In the genomic region with DNA sequence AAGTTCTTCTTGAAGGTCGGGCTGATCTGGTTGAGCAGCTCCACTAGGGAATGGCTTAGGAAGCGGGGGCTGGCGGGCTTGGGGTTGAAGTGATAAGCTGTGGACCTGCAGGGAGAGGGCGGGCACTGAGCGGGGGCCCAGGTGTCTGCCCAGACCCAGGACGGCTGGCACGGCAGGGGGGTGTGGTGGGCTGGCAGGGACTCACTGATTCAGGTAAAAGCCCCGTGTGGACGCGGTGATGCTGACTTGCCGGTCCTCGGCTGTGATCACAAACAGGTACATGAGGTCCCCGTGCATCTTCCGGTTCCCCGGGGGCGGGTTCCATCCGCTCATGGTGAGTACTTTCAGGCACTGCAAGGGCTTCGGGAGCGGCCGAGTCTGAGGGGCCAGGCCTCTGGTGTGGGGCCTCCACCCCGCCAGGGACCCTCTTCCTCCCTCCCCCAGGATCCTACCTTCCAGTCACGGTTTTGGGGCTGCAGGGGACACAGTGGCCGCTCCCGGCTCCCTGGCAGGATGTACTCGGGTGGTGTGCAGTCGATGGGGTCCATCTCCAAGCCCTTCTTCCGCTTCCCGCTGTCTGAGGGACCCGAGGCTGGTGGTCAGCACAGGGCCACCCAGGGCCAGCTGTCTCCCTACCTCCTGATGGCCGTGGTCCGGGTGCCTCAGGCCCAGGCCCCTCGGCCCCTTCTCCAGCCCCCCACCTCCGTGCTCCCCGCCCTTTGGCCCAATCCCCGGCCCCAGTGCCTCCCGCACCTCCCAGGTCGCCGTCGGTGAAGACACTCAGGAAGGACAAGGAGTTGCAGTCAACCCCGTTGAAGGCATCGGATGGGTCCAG, we compare ENCODE assay signal across 19 cellular contexts. TPM values are rescaled to one million over a fixed set of nuclear protein-coding genes. Genes with fewer than 3 reads are reported as not detected.
A peak's percentile ranks its signal among the peaks of the same experiment; 100 is the strongest.
DNase-seq lines count a peak whose midpoint lies in the region; ATAC-seq, FAIRE-seq and TF ChIP-seq lines count a peak whose summit lies in the region.
"Had no signal": no experiment of that assay in that cellular context is flagged by ENCODE, and none has a peak within 500 bp of the region (broad histone marks: within the 10 kb centered on the region; RNA-seq: fewer than 3 reads in every experiment).

No MANE protein-coding gene starts in this region.

- TSS peak; percentile 55 for BruUV-seq in mammary epithelial cell (replicated peaks; lab: Mats Ljungman, UMichigan)

- H4K91ac ChIP-seq in mesenchymal stem cell (ENCODE audit: low read length): no peak overlapping the region

- ATAC-seq in stimulated activated naive CD8-positive, alpha-beta T cell treated with anti-CD3 and anti-CD28 coated beads, Interleukin-15, amount 100 ng/mL, for 72 hours: peak; percentile 21
- no peak for ATAC-seq in stimulated activated naive CD8-positive, alpha-beta T cell treated with anti-CD3 and anti-CD28 coated beads, Interleukin-15, Interleukin-2, amounts not matched to agents 100 U/mL and 50 U/mL, for 24 hours
- ATAC-seq in lower lobe of right lung (no peak), aorta (ENCODE audit: low FRiP score) (no peak), GM21381 (IDR thresholded peaks at IDR 0.05; ENCODE audit: unreplicated experiment) (no peak)

- no peak overlapping the region for H2AK5ac ChIP-seq in mesenchymal stem cell (ENCODE audit: low read length, severe bottlenecking)

- no peak overlapping the region for H3K27ac Mint-ChIP-seq in stimulated activated naive CD8-positive, alpha-beta T cell treated with anti-CD3 and anti-CD28 coated beads, Interleukin-15, amount 100 ng/mL, for 72 hours
- H3K27ac Mint-ChIP-seq: activated naive CD8-positive, alpha-beta T cell treated with anti-CD3 and anti-CD28 coated beads, Interleukin-2, amount 10 ng/mL, durations not matched to agents 7 days and 5 days; nephron; T-helper 2 cell treated with Interferon-gamma antibody and Interleukin-4, amounts not matched to agents 5 μg/mL and 100 μg/mL, for 36 hours had no signal

- H3K36me3 ChIP-seq in mammary epithelial cell (ENCODE audit: insufficient read depth, low read length) (peaks cover 29% of the 10 kb centered on the region), lower lobe of right lung (peaks cover 81% of the 10 kb centered on the region), aorta (ENCODE audit: control insufficient read depth in 1 of 2, insufficient read depth in 2 of 2, low read length in 1 of 2) (peaks cover 0 to 17% of the 10 kb centered on the region in 2 donors), mesenchymal stem cell (ENCODE audit: control insufficient read depth in 1 of 2, insufficient read depth in 2 of 2, low read depth in 1 of 2, low read length in 2 of 2) (peaks cover 69 to 80% of the 10 kb centered on the region in 2 experiments)

- H3K79me1 ChIP-seq in mesenchymal stem cell (replicated peaks; ENCODE audit: low read length, poor library complexity, severe bottlenecking): peaks cover 35% of the 10 kb centered on the region

- H3K4me1 ChIP-seq in mammary epithelial cell (ENCODE audit: insufficient read depth, low read length) (no peaks in the 10 kb centered on the region), lower lobe of right lung (no peaks in the 10 kb centered on the region), aorta (ENCODE audit: control insufficient read depth in 1 of 2, insufficient read depth in 2 of 2, low read length in 2 of 2) (no peaks in the 10 kb centered on the region), mesenchymal stem cell (ENCODE audit: control insufficient read depth, insufficient read depth, low read depth, low read length) (peaks cover 28% of the 10 kb centered on the region)

- no peak overlapping the region for H2BK120ac ChIP-seq in mesenchymal stem cell (ENCODE audit: low read depth, low read length)

- CTCF ChIA-PET in mammary epithelial cell (lab: Charles Lee; ENCODE audit: low non-redundant PET): no interaction called here

- peaks cover 39% of the 10 kb centered on the region for H3K79me2 ChIP-seq in mammary epithelial cell (ENCODE audit: insufficient read depth, low read length)

- no peak overlapping the region for H3K4me3 Mint-ChIP-seq in stimulated activated naive CD8-positive, alpha-beta T cell treated with anti-CD3 and anti-CD28 coated beads, Interleukin-15, amount 100 ng/mL, for 72 hours
- H3K4me3 Mint-ChIP-seq: activated naive CD8-positive, alpha-beta T cell treated with anti-CD3 and anti-CD28 coated beads, Interleukin-2, amount 10 ng/mL, durations not matched to agents 7 days and 5 days; CD8-positive, alpha-beta memory T cell; nephron; T-helper 2 cell treated with Interferon-gamma antibody and Interleukin-4, amounts not matched to agents 5 μg/mL and 100 μg/mL, for 36 hours had no signal

- H2BK12ac ChIP-seq in mesenchymal stem cell (ENCODE audit: low read length in 2 of 2): no peak overlapping the region

- no peak for FAIRE-seq in D721Med (lab: Jason Lieb, UNC)

- H3K23ac ChIP-seq in mesenchymal stem cell (ENCODE audit: low read length in 2 of 2): no peak overlapping the region

- H3K4ac ChIP-seq in mesenchymal stem cell (ENCODE audit: low read depth in 1 of 2, low read length in 2 of 2): no peak overlapping the region

- 100% methylated on average over 3 of the region's 41 CpGs for WGBS in mammary epithelial cell (ENCODE audit: low coverage, missing lambda C conversion rate)
- 93% methylated on average over 41 of the region's 41 CpGs for WGBS in aorta, 2 donors
- WGBS in mesenchymal stem cell: 98% methylated on average over 41 of the region's 41 CpGs

- peaks cover 15% of the 10 kb centered on the region for H3K4me1 Mint-ChIP-seq in stimulated activated naive CD8-positive, alpha-beta T cell treated with anti-CD3 and anti-CD28 coated beads, Interleukin-15, amount 100 ng/mL, for 72 hours
- H3K4me1 Mint-ChIP-seq: nephron had no signal

- intact Hi-C loops in mammary epithelial cell (cut with micrococcal nuclease) (no loop called here), lower lobe of right lung (cut with DNase I) (no loop called here), aorta (cut with DNase I) (no loop called here)

- dilution Hi-C loops in mammary epithelial cell (cut with HindIII; ENCODE audit: low sequenced_read_pairs): no loop called here

- H2AFZ ChIP-seq in mammary epithelial cell (ENCODE audit: low read depth, low read length): no peak overlapping the region
- no peak overlapping the region for H2AFZ ChIP-seq in mesenchymal stem cell (ENCODE audit: low read depth, low read length)

- H3K9me3 ChIP-seq in mammary epithelial cell (replicated peaks; ENCODE audit: insufficient read depth, low read length): no peaks in the 10 kb centered on the region
- H3K9me3 ChIP-seq in lower lobe of right lung: no peaks in the 10 kb centered on the region
- H3K9me3 ChIP-seq in aorta (ENCODE audit: control insufficient read depth, low read length): no peaks in the 10 kb centered on the region
- H3K9me3 ChIP-seq in mesenchymal stem cell (ENCODE audit: control insufficient read depth, low read length): no peaks in the 10 kb centered on the region

- no peak overlapping the region for H3K18ac ChIP-seq in mesenchymal stem cell (ENCODE audit: low read depth in 1 of 2, low read length in 2 of 2)

- H3K9me3 Mint-ChIP-seq in stimulated activated naive CD8-positive, alpha-beta T cell treated with anti-CD3 and anti-CD28 coated beads, Interleukin-15, amount 100 ng/mL, for 72 hours: no peaks in the 10 kb centered on the region
- H3K9me3 Mint-ChIP-seq: activated naive CD8-positive, alpha-beta T cell treated with anti-CD3 and anti-CD28 coated beads, Interleukin-2, amount 10 ng/mL, durations not matched to agents 7 days and 5 days; CD8-positive, alpha-beta memory T cell; nephron; T-helper 2 cell treated with Interferon-gamma antibody and Interleukin-4, amounts not matched to agents 5 μg/mL and 100 μg/mL, for 36 hours had no signal

- no peak overlapping the region for H3K14ac ChIP-seq in mesenchymal stem cell (ENCODE audit: low read length in 2 of 2)

- TF ChIP-seq CTCF in mammary epithelial cell (conservative IDR thresholded peaks at IDR 0.05 in 1 of 2, IDR thresholded peaks at IDR 0.05 in 1 of 2; ENCODE audit: extremely low read depth in 1 of 2, insufficient read depth in 1 of 2, low read depth in 1 of 2, low read length in 2 of 2) (no peak), lower lobe of right lung (IDR thresholded peaks at IDR 0.05) (no peak), D721Med (IDR thresholded peaks at IDR 0.05; ENCODE audit: insufficient read depth, missing control alignments) (no peak)

- no peaks in the 10 kb centered on the region for H3K27me3 Mint-ChIP-seq in stimulated activated naive CD8-positive, alpha-beta T cell treated with anti-CD3 and anti-CD28 coated beads, Interleukin-15, amount 100 ng/mL, for 72 hours
- H3K27me3 Mint-ChIP-seq: activated naive CD8-positive, alpha-beta T cell treated with anti-CD3 and anti-CD28 coated beads, Interleukin-2, amount 10 ng/mL, durations not matched to agents 7 days and 5 days; CD8-positive, alpha-beta memory T cell had no signal

- no peak overlapping the region for H4K8ac ChIP-seq in mesenchymal stem cell (ENCODE audit: low read length)

- H2BK15ac ChIP-seq in mesenchymal stem cell (ENCODE audit: low read depth, poor library complexity, severe bottlenecking): no peak overlapping the region

- H3K4me2 ChIP-seq in mammary epithelial cell (ENCODE audit: insufficient read depth, low read depth, low read length) (no peak overlapping the region), mesenchymal stem cell (ENCODE audit: low read length, poor library complexity, severe bottlenecking) (no peak overlapping the region)

- in situ Hi-C loops in mammary epithelial cell (cut with MboI; ENCODE audit: low sequenced_read_pairs in 2 of 2): no loop called here

- H3K27ac ChIP-seq in mammary epithelial cell (ENCODE audit: insufficient read depth, low read depth, low read length) (no peak overlapping the region), lower lobe of right lung (no peak overlapping the region), aorta (ENCODE audit: low read depth in 1 of 2, low read length in 2 of 2) (no peak overlapping the region), mesenchymal stem cell (ENCODE audit: low read length, poor library complexity, severe bottlenecking) (no peak overlapping the region)
- H3K27ac ChIP-seq: cardiac muscle cell had no signal

- DNase-seq in stimulated activated naive CD8-positive, alpha-beta T cell treated with anti-CD3 and anti-CD28 coated beads, Interleukin-15, amount 100 ng/mL, for 72 hours: no peak
- DNase-seq in stimulated activated naive CD8-positive, alpha-beta T cell treated with anti-CD3 and anti-CD28 coated beads, Interleukin-15, Interleukin-2, amounts not matched to agents 100 U/mL and 50 U/mL, for 24 hours: no peak
- DNase-seq in mammary epithelial cell (no peak), lower lobe of right lung (peak; percentile 49), aorta (peak; percentile 44 to 81), D721Med (ENCODE audit: insufficient read length, low spot score) (no peak), mesenchymal stem cell (no peak)
- DNase-seq: effector CD4-positive, alpha-beta T cell; NCI-H226 had no signal

- H3K9ac ChIP-seq in mammary epithelial cell (ENCODE audit: insufficient read depth, low read length) (no peak overlapping the region), mesenchymal stem cell (ENCODE audit: low read length) (no peak overlapping the region)

- H3K4me3 ChIP-seq in mammary epithelial cell (replicated peaks in 1 of 3; ENCODE audit: insufficient read depth in 1 of 3, low read depth in 2 of 3, low read length in 3 of 3) (no peak overlapping the region), lower lobe of right lung (no peak overlapping the region), aorta (ENCODE audit: low read length in 2 of 2) (no peak overlapping the region), mesenchymal stem cell (ENCODE audit: insufficient read depth in 1 of 2, low read depth in 1 of 2, low read length in 2 of 2) (no peak overlapping the region)
- H3K4me3 ChIP-seq: cardiac muscle cell had no signal

- H3K27me3 ChIP-seq in mammary epithelial cell (ENCODE audit: insufficient read depth, low read length) (no peaks in the 10 kb centered on the region), lower lobe of right lung (ENCODE audit: low read depth) (no peaks in the 10 kb centered on the region), aorta (ENCODE audit: control insufficient read depth in 1 of 2, insufficient read depth in 2 of 2, low read length in 1 of 2) (no peaks in the 10 kb centered on the region), mesenchymal stem cell (ENCODE audit: control insufficient read depth in 1 of 2, insufficient read depth in 1 of 2, low read length in 2 of 2) (no peaks in the 10 kb centered on the region)
- H3K27me3 ChIP-seq: cardiac muscle cell had no signal

- H4K20me1 ChIP-seq in mammary epithelial cell (ENCODE audit: insufficient read depth, low read length): peaks cover 5% of the 10 kb centered on the region

- no peak overlapping the region for H2BK5ac ChIP-seq in mesenchymal stem cell (ENCODE audit: low read depth, low read length, poor library complexity, severe bottlenecking)

RNA-seq across cellular contexts. Expression of a gene that starts 10.2 kb away (rescaled TPM):
- 10 to 100 TPM; 64.2 to 97.0 TPM for total RNA-seq in mammary epithelial cell
- polyA plus RNA-seq in mammary epithelial cell: 55.9 TPM
- polyA minus RNA-seq in mammary epithelial cell: 36.9 TPM
- 48.8 TPM for total RNA-seq in lower lobe of right lung
- 10 to 100 TPM; 33.5 to 35.1 TPM for total RNA-seq in aorta
- polyA plus RNA-seq in aorta: 10 to 100 TPM; 17.3 to 23.6 TPM
- polyA plus RNA-seq in mesenchymal stem cell (2013, experiment 1 of 2): 20.4 TPM
- 19.2 TPM for polyA plus RNA-seq in mesenchymal stem cell (2013, experiment 2 of 2)

RNA-seq across cellular contexts. Expression of a gene that starts 48.1 kb away (rescaled TPM):
- under 1 TPM in 1 of 2 donors, not detected in 1; 0.09 TPM for total RNA-seq in mammary epithelial cell
- 0.02 TPM for polyA plus RNA-seq in mammary epithelial cell
- not detected for polyA minus RNA-seq in mammary epithelial cell
- 0.12 TPM for total RNA-seq in lower lobe of right lung
- total RNA-seq in aorta: under 1 TPM in 1 of 2 donors, not detected in 1; 0.18 TPM
- not detected for polyA plus RNA-seq in aorta
- polyA plus RNA-seq in mesenchymal stem cell (2013, experiment 1 of 2): not detected
- not detected for polyA plus RNA-seq in mesenchymal stem cell (2013, experiment 2 of 2)
- total RNA-seq: H4, HT1080, lung microvascular endothelial cell, renal cortical epithelial cell had no signal
- polyA plus RNA-seq: CD8-positive, alpha-beta memory T cell had no signal

Comparison
In these comparisons a context has a peak if more than half of its experiments do, and no peak if none do; other contexts are left out.
1. DNase-seq: peak in lower lobe of right lung (single experiment) and aorta (2 of 2); none in stimulated activated naive CD8-positive, alpha-beta T cell treated with anti-CD3 and anti-CD28 coated beads, Interleukin-15, amount 100 ng/mL, for 72 hours (0 of 2), stimulated activated naive CD8-positive, alpha-beta T cell treated with anti-CD3 and anti-CD28 coated beads, Interleukin-15, Interleukin-2, amounts not matched to agents 100 U/mL and 50 U/mL, for 24 hours (single experiment), mammary epithelial cell (single experiment), D721Med (single experiment) and mesenchymal stem cell (single experiment).